Comparison of ENCODE assay signal across 15 cellular contexts in genomic region chr10:86880971-86881370, GRCh38.
DNase-seq lines count a peak whose midpoint lies in the region; ATAC-seq and TF ChIP-seq lines count a peak whose summit lies in the region.
"Had no signal": no experiment of that assay in that cellular context is flagged by ENCODE, and none has a peak within 500 bp of the region (broad histone marks: within the 10 kb centered on the region; RNA-seq: fewer than 3 reads in every experiment).

No MANE protein-coding gene starts in this region.

- no peak overlapping the region for H2AK5ac ChIP-seq in trophoblast cell (ENCODE audit: low read length)

- no peaks in the 10 kb centered on the region for H3K9me3 Mint-ChIP-seq in central memory CD8-positive, alpha-beta T cell
- H3K9me3 Mint-ChIP-seq: CD4-positive, alpha-beta T cell had no signal

- peaks cover 3% of the 10 kb centered on the region for H3K36me3 Mint-ChIP-seq in T-helper 17 cell (ENCODE audit: low read depth)
- H3K36me3 Mint-ChIP-seq in central memory CD8-positive, alpha-beta T cell (ENCODE audit: insufficient read depth) = peaks cover 3% of the 10 kb centered on the region

- no peak overlapping the region for H4K91ac ChIP-seq in trophoblast cell (ENCODE audit: low read depth, low read length)

- ATAC-seq in T-helper 17 cell = no peak
- no peak for ATAC-seq in central memory CD8-positive, alpha-beta T cell (replicated peaks; ENCODE audit: extremely low read depth, poor library complexity, severe bottlenecking)

- no peak overlapping the region for H3K27ac ChIP-seq in trophoblast cell (ENCODE audit: low read depth, low read length)
- no peak overlapping the region for H3K27ac ChIP-seq in MM.1S (ENCODE audit: low read length)
- H3K27ac ChIP-seq: C4-2B, GM23248 had no signal

- no peak overlapping the region for H2BK120ac ChIP-seq in trophoblast cell (ENCODE audit: insufficient read depth, low read length, poor library complexity)

- peak overlapping the region; percentile 11 for H3K27ac Mint-ChIP-seq in T-helper 17 cell
- H3K27ac Mint-ChIP-seq in central memory CD8-positive, alpha-beta T cell (ENCODE audit: low read depth) = peak overlapping the region; percentile 46
- H3K27ac Mint-ChIP-seq: CD4-positive, alpha-beta T cell had no signal

- no peak overlapping the region for H2BK5ac ChIP-seq in trophoblast cell (ENCODE audit: low read depth, low read length, poor library complexity)

- H4K12ac ChIP-seq in trophoblast cell (ENCODE audit: low read depth, low read length) = no peak overlapping the region

- no peak overlapping the region for H2BK12ac ChIP-seq in trophoblast cell (ENCODE audit: low read length)

- H3K4me1 ChIP-seq in trophoblast cell (ENCODE audit: control insufficient read depth in 1 of 2, insufficient read depth in 2 of 2, low read length in 2 of 2) (peaks cover 0 to 2% of the 10 kb centered on the region in 2 experiments), MM.1S (ENCODE audit: low read length) (no peaks in the 10 kb centered on the region)
- H3K4me1 ChIP-seq: Caco-2 had no signal

- H3K4me2 ChIP-seq in trophoblast cell (ENCODE audit: low read length) (no peak overlapping the region), MM.1S (ENCODE audit: low read depth, low read length) (no peak overlapping the region)

- peak overlapping the region; percentile 31 for H3K4ac ChIP-seq in trophoblast cell (ENCODE audit: low read depth, low read length)

- peaks cover 6% of the 10 kb centered on the region for H3K4me1 Mint-ChIP-seq in T-helper 17 cell
- no peaks in the 10 kb centered on the region for H3K4me1 Mint-ChIP-seq in central memory CD8-positive, alpha-beta T cell

- no peaks in the 10 kb centered on the region for H3K79me1 ChIP-seq in trophoblast cell (ENCODE audit: low read length)

- no peaks in the 10 kb centered on the region for H3K27me3 ChIP-seq in trophoblast cell (ENCODE audit: insufficient read depth, low read length)
- no peaks in the 10 kb centered on the region for H3K27me3 ChIP-seq in MM.1S (replicated peaks; ENCODE audit: insufficient read depth, low read length)

- H2AFZ ChIP-seq in trophoblast cell (ENCODE audit: insufficient read depth, low read length, poor library complexity) = no peak overlapping the region
- H2AFZ ChIP-seq in MM.1S (ENCODE audit: low read length) = no peak overlapping the region
- H2AFZ ChIP-seq: GM23248 had no signal

- WGBS in trophoblast cell (ENCODE audit: extremely low coverage, insufficient coverage, insufficient read length) = no CpG with 5 or more reads among the region's 4 CpGs

- H3K4me3 ChIP-seq in trophoblast cell (ENCODE audit: low read depth, low read length) (no peak overlapping the region), MM.1S (ENCODE audit: low read length) (no peak overlapping the region)
- H3K4me3 ChIP-seq: GM23248 had no signal

- H3K36me3 ChIP-seq in trophoblast cell (ENCODE audit: control insufficient read depth in 1 of 2, insufficient read depth in 2 of 2, low read length in 2 of 2) (peaks cover 0 to 2% of the 10 kb centered on the region in 2 experiments), MM.1S (replicated peaks; ENCODE audit: insufficient read depth, low read length) (no peaks in the 10 kb centered on the region)

- H3K9ac ChIP-seq in trophoblast cell (ENCODE audit: low read length) (no peak overlapping the region), MM.1S (ENCODE audit: low read length) (no peak overlapping the region)
- H3K9ac ChIP-seq: GM23248 had no signal

- no peaks in the 10 kb centered on the region for H3F3A ChIP-seq in MM.1S (ENCODE audit: insufficient read depth, low read length)

- no peak overlapping the region for H3K18ac ChIP-seq in trophoblast cell (ENCODE audit: low read length)

- H3K9me3 ChIP-seq in T-helper 17 cell (ENCODE audit: control insufficient read depth, low read length, poor library complexity, severe bottlenecking) (no peaks in the 10 kb centered on the region), trophoblast cell (ENCODE audit: insufficient read depth, low read depth, low read length) (no peaks in the 10 kb centered on the region), MM.1S (replicated peaks; ENCODE audit: insufficient read depth, low read length) (no peaks in the 10 kb centered on the region)
- H3K9me3 ChIP-seq: Caco-2 had no signal

- H3K79me2 ChIP-seq in trophoblast cell (ENCODE audit: control insufficient read depth, insufficient read depth, low read length, poor library complexity) (no peaks in the 10 kb centered on the region), MM.1S (ENCODE audit: low read length) (no peaks in the 10 kb centered on the region)

- no peak overlapping the region for H3K14ac ChIP-seq in trophoblast cell (ENCODE audit: low read length)

- DNase-seq in T-helper 17 cell = no peak
- no peak for DNase-seq in central memory CD8-positive, alpha-beta T cell (ENCODE audit: low spot score in 2 of 2)
- no peak for DNase-seq in trophoblast cell
- DNase-seq in MM.1S = no peak
- DNase-seq in amniotic stem cell (lab: John Stamatoyannopoulos, UW) = no peak
- no peak for DNase-seq in activated effector memory CD4-positive, alpha-beta T cell treated with Interleukin-2 at 50 U/mL for 16 hours
- DNase-seq: AML-193; Caco-2; CD4-positive, alpha-beta T cell; DMS153; DMS79; GDM1; GM23248; HCEC 1CT had no signal

- no peaks in the 10 kb centered on the region for H3K27me3 Mint-ChIP-seq in T-helper 17 cell
- no peaks in the 10 kb centered on the region for H3K27me3 Mint-ChIP-seq in central memory CD8-positive, alpha-beta T cell
- H3K27me3 Mint-ChIP-seq: CD4-positive, alpha-beta T cell had no signal

- H3K4me3 Mint-ChIP-seq in T-helper 17 cell = no peak overlapping the region
- H3K4me3 Mint-ChIP-seq in central memory CD8-positive, alpha-beta T cell = no peak overlapping the region
- H3K4me3 Mint-ChIP-seq: CD4-positive, alpha-beta T cell had no signal

- H3K9me2 ChIP-seq in MM.1S (replicated peaks; ENCODE audit: insufficient read depth, low read length) = no peaks in the 10 kb centered on the region

- H4K8ac ChIP-seq in trophoblast cell (ENCODE audit: low read depth, low read length) = no peak overlapping the region

- H3K23ac ChIP-seq in trophoblast cell (ENCODE audit: low read length) = no peak overlapping the region

- no peaks in the 10 kb centered on the region for H4K20me1 ChIP-seq in MM.1S (ENCODE audit: insufficient read depth, low read length)

- no peak for TF ChIP-seq CTCF in MM.1S (IDR thresholded peaks at IDR 0.05; ENCODE audit: low read length)
